In genomic region chr17:74303300-74303699, GRCh38 we compare ENCODE assay signal across 20 cellular contexts. TPM values are rescaled to one million over a fixed set of nuclear protein-coding genes. Genes with fewer than 3 reads are reported as not detected.
"Had no signal": no experiment of that assay in that cellular context is flagged by ENCODE, and none has a peak within 500 bp of the region (broad histone marks: within the 10 kb centered on the region; RNA-seq: fewer than 3 reads in every experiment).

No MANE protein-coding gene starts in this region.

- H3K4me3 ChIP-seq: adrenal gland, coronary artery, heart left ventricle, left lung, psoas muscle, sigmoid colon, testis had no signal

- ATAC-seq: heart left ventricle, left lung, natural killer cell, psoas muscle had no signal

- H3K9me3 ChIP-seq: psoas muscle, testis had no signal

- H3K27me3 ChIP-seq: adrenal gland, heart left ventricle, testis had no signal

- DNase-seq: activated CD4-positive, alpha-beta T cell treated with anti-CD3 and anti-CD28 coated beads, Interleukin-2, amount 50 U/mL, for 1 hour; activated CD4-positive, CD25-positive, alpha-beta regulatory T cell; activated naive CD4-positive, alpha-beta T cell treated with anti-CD3 and anti-CD28 coated beads, Interleukin-2, amount 50 U/mL, for 16 hours; adrenal gland; caudate nucleus; effector CD8-positive, alpha-beta T cell; foreskin melanocyte; left lung; natural killer cell; occipital lobe; psoas muscle; sigmoid colon; stimulated activated CD4-positive, alpha-beta T cell treated with anti-CD3 and anti-CD28 coated beads, Interleukin-2, amount 100 ng/mL, for 48 hours; stimulated activated CD8-positive, alpha-beta memory T cell treated with anti-CD3 and anti-CD28 coated beads, Interleukin-4, amount 100 ng/mL, for 48 hours; testis had no signal

- H3K4me1 ChIP-seq: psoas muscle, sigmoid colon, testis had no signal

- H3K27ac ChIP-seq: adrenal gland, coronary artery, heart left ventricle, left lung, psoas muscle, sigmoid colon, testis had no signal

- H3K36me3 ChIP-seq: adrenal gland, heart left ventricle, left lung, sigmoid colon had no signal

RNA-seq across cellular contexts. Expression of gene KIF19, which starts 22.7 kb away (rescaled TPM):
- total RNA-seq: occipital lobe had no signal

RNA-seq across cellular contexts. Expression of gene DNAI2, which starts 29.3 kb away (rescaled TPM):
- total RNA-seq: heart left ventricle, occipital lobe, psoas muscle, sigmoid colon, ureter had no signal

RNA-seq across cellular contexts. Expression of gene BTBD17, which starts 58.4 kb away (rescaled TPM):
- total RNA-seq: activated CD8-positive, alpha-beta memory T cell treated with anti-CD3 and anti-CD28 coated beads for 36 hours; heart left ventricle; left lung; mucosa of gallbladder; psoas muscle; sigmoid colon; ureter had no signal
